Comparison of ENCODE assay signal across 15 cellular contexts in genomic region chr2:121150126-121150525, GRCh38.
DNase-seq lines count a peak whose midpoint lies in the region; ATAC-seq and TF ChIP-seq lines count a peak whose summit lies in the region.
"Had no signal": no experiment of that assay in that cellular context is flagged by ENCODE, and none has a peak within 500 bp of the region (broad histone marks: within the 10 kb centered on the region; RNA-seq: fewer than 3 reads in every experiment).

No MANE protein-coding gene starts in this region.

- H3K4me3 ChIP-seq in right atrium auricular region (no peak overlapping the region), GM23338 (no peak overlapping the region)
- H3K4me3 ChIP-seq: BLaER1 treated with 17β-estradiol and CSF1 and Interleukin-3, amounts not matched to agents 10 nM and 100 nM; GM23248 had no signal

- no peak overlapping the region for H3K27ac Mint-ChIP-seq in GM23338
- H3K27ac Mint-ChIP-seq in stimulated activated memory B cell treated with anti-CD40 and anti-IgM and Interleukin-4, amounts not matched to agents 10 μg/mL and 1 μg/mL and 100 μg/mL, for 72 hours, result no peak overlapping the region
- H3K27ac Mint-ChIP-seq: CD4-positive, CD25-positive, alpha-beta regulatory T cell had no signal

- H3K27ac ChIP-seq in right atrium auricular region (no peak overlapping the region), GM23338 (ENCODE audit: low read depth) (no peak overlapping the region)
- H3K27ac ChIP-seq: BLaER1 treated with 17β-estradiol and CSF1 and Interleukin-3, amounts not matched to agents 10 nM and 100 nM; GM23248 had no signal

- H3K79me2 ChIP-seq in GM23338 (replicated peaks; ENCODE audit: insufficient read depth), result no peaks in the 10 kb centered on the region

- peaks cover under 1% of the 10 kb centered on the region; the same call in 1 of the 3 replicates for H3K9me3 Mint-ChIP-seq in GM23338
- peaks cover under 1% of the 10 kb centered on the region for H3K9me3 Mint-ChIP-seq in stimulated activated memory B cell treated with anti-CD40 and anti-IgM and Interleukin-4, amounts not matched to agents 10 μg/mL and 1 μg/mL and 100 μg/mL, for 72 hours

- peak; percentile 72 for DNase-seq in cardiac septum (ENCODE audit: low spot score)
- DNase-seq in right atrium auricular region (ENCODE audit: low spot score), result no peak
- no peak for DNase-seq in GM23338 (ENCODE audit: low spot score)
- DNase-seq in mesenteric fat pad (ENCODE audit: low spot score), result peak; percentile 83
- DNase-seq in NCI-H2107 (lab: John Stamatoyannopoulos, UW), result no peak
- DNase-seq in NK-92 treated with Interleukin-12 subunit alpha and Interleukin-12 subunit beta, amount 100 ng/mL, for 24 hours (lab: John Stamatoyannopoulos, UW), result no peak
- DNase-seq: 8988T; ACHN; Calu3; CD4-positive, CD25-positive, alpha-beta regulatory T cell; DMS 273 treated with DMSO at 0.1 percent for 48 hours; GM23248; H7 had no signal

- ATAC-seq in GM23338, result no peak
- ATAC-seq in stimulated activated memory B cell treated with anti-CD40 and anti-IgM and Interleukin-4, amounts not matched to agents 10 μg/mL and 1 μg/mL and 100 μg/mL, for 72 hours, result peak; percentile 37

- H3K4me1 ChIP-seq in right atrium auricular region (no peaks in the 10 kb centered on the region), GM23338 (ENCODE audit: insufficient read depth) (no peaks in the 10 kb centered on the region)
- H3K4me1 ChIP-seq: BLaER1 treated with 17β-estradiol and CSF1 and Interleukin-3, amounts not matched to agents 10 nM and 100 nM had no signal

- 0 out of 2 replicates have a peak overlapping the region, but pooled peaks have one; percentile 14 for H2AFZ ChIP-seq in GM23338
- H2AFZ ChIP-seq: GM23248 had no signal

- H3K4me1 Mint-ChIP-seq in GM23338, result no peaks in the 10 kb centered on the region
- no peaks in the 10 kb centered on the region for H3K4me1 Mint-ChIP-seq in stimulated activated memory B cell treated with anti-CD40 and anti-IgM and Interleukin-4, amounts not matched to agents 10 μg/mL and 1 μg/mL and 100 μg/mL, for 72 hours
- H3K4me1 Mint-ChIP-seq: CD4-positive, CD25-positive, alpha-beta regulatory T cell had no signal

- no peak overlapping the region for H3K4me2 ChIP-seq in GM23338
- H3K4me2 ChIP-seq: BLaER1 treated with 17β-estradiol and CSF1 and Interleukin-3, amounts not matched to agents 10 nM and 100 nM had no signal

- no peaks in the 10 kb centered on the region for H3F3A ChIP-seq in GM23338 (replicated peaks; ENCODE audit: low read depth)

- H3K36me3 ChIP-seq in right atrium auricular region, result no peaks in the 10 kb centered on the region
- no peaks in the 10 kb centered on the region for H3K36me3 ChIP-seq in GM23338 (ENCODE audit: insufficient read depth)
- H3K36me3 ChIP-seq: BLaER1 treated with 17β-estradiol and CSF1 and Interleukin-3, amounts not matched to agents 10 nM and 100 nM had no signal

- H3K27me3 Mint-ChIP-seq in GM23338 (ENCODE audit: insufficient read depth, low read depth, poor library complexity), result peaks cover 4% of the 10 kb centered on the region
- no peaks in the 10 kb centered on the region for H3K27me3 Mint-ChIP-seq in stimulated activated memory B cell treated with anti-CD40 and anti-IgM and Interleukin-4, amounts not matched to agents 10 μg/mL and 1 μg/mL and 100 μg/mL, for 72 hours
- H3K27me3 Mint-ChIP-seq: CD4-positive, CD25-positive, alpha-beta regulatory T cell had no signal

- no peaks in the 10 kb centered on the region for H3K36me3 Mint-ChIP-seq in GM23338 (ENCODE audit: low read depth)
- no peaks in the 10 kb centered on the region for H3K36me3 Mint-ChIP-seq in stimulated activated memory B cell treated with anti-CD40 and anti-IgM and Interleukin-4, amounts not matched to agents 10 μg/mL and 1 μg/mL and 100 μg/mL, for 72 hours
- H3K36me3 Mint-ChIP-seq: CD4-positive, CD25-positive, alpha-beta regulatory T cell had no signal

- no peaks in the 10 kb centered on the region for H3K9me2 ChIP-seq in GM23338 (ENCODE audit: insufficient read depth)

- no peaks in the 10 kb centered on the region for H4K20me1 ChIP-seq in GM23338 (replicated peaks; ENCODE audit: insufficient read depth)
- H4K20me1 ChIP-seq: BLaER1 treated with 17β-estradiol and CSF1 and Interleukin-3, amounts not matched to agents 10 nM and 100 nM had no signal

- no peak for TF ChIP-seq CTCF in right atrium auricular region (IDR thresholded peaks at IDR 0.05)
- no peak for TF ChIP-seq CTCF in GM23338 (conservative IDR thresholded peaks at IDR 0.05; ENCODE audit: low read depth in 2 of 2)

- intact Hi-C loops in cardiac septum (cut with DNase I), result no loop called here

- H3K27me3 ChIP-seq in right atrium auricular region (no peaks in the 10 kb centered on the region), GM23338 (ENCODE audit: insufficient read depth) (no peaks in the 10 kb centered on the region)
- H3K27me3 ChIP-seq: BLaER1 treated with 17β-estradiol and CSF1 and Interleukin-3, amounts not matched to agents 10 nM and 100 nM had no signal

- H3K4me3 Mint-ChIP-seq in GM23338, result no peak overlapping the region
- no peak overlapping the region for H3K4me3 Mint-ChIP-seq in stimulated activated memory B cell treated with anti-CD40 and anti-IgM and Interleukin-4, amounts not matched to agents 10 μg/mL and 1 μg/mL and 100 μg/mL, for 72 hours
- H3K4me3 Mint-ChIP-seq: CD4-positive, CD25-positive, alpha-beta regulatory T cell had no signal

- H3K9me3 ChIP-seq in right atrium auricular region, result no peaks in the 10 kb centered on the region
- H3K9me3 ChIP-seq: BLaER1 treated with 17β-estradiol and CSF1 and Interleukin-3, amounts not matched to agents 10 nM and 100 nM had no signal

TF ChIP-seq in GM23338, 12 proteins besides CTCF, POLR2A, EP300 and RAD21 (continues in another document):
- no peak for TF ChIP-seq JUNB (IDR thresholded peaks at IDR 0.05; ENCODE audit: unreplicated experiment)
- TF ChIP-seq STAT1 (IDR thresholded peaks at IDR 0.05; ENCODE audit: unreplicated experiment), result no peak
- TF ChIP-seq POLR2AphosphoS5 (IDR thresholded peaks at IDR 0.05; ENCODE audit: low read depth), result no peak
- no peak for TF ChIP-seq NANOG (IDR thresholded peaks at IDR 0.05; ENCODE audit: borderline replicate concordance)
- no peak for TF ChIP-seq ZNF331 (CRISPR knock-in tag; IDR thresholded peaks at IDR 0.05; ENCODE audit: low read depth)
- TF ChIP-seq ZNF114 (CRISPR knock-in tag; IDR thresholded peaks at IDR 0.05), result no peak
- TF ChIP-seq ZNF462 (CRISPR knock-in tag; IDR thresholded peaks at IDR 0.05), result no peak

Comparison
In these comparisons a context has a peak if more than half of its experiments do, and no peak if none do; other contexts are left out.
1. DNase-seq: peak in cardiac septum (single experiment) and mesenteric fat pad (single experiment); none in right atrium auricular region (single experiment), GM23338 (single experiment), NCI-H2107 (single experiment) and NK-92 treated with Interleukin-12 subunit alpha and Interleukin-12 subunit beta, amount 100 ng/mL, for 24 hours (single experiment).